1 cellular context compared by ENCODE assay signal in genomic region chr15:41795996-41796395, GRCh38.
TF ChIP-seq lines count a peak whose summit lies in the region.

No MANE protein-coding gene starts in this region.

TF ChIP-seq in HepG2, 621 proteins besides CTCF, POLR2A, EP300 and RAD21:
- TF ChIP-seq ZFX (CRISPR knock-in tag; IDR thresholded peaks at IDR 0.05; ENCODE audit: low read depth) (no peak; the same call in 1 of the 2 replicates), ZNF605 (CRISPR knock-in tag; IDR thresholded peaks at IDR 0.05) (no peak), PAXIP1 (CRISPR knock-in tag; conservative IDR thresholded peaks at IDR 0.05) (0 out of 2 replicates have a peak, but pooled peaks have one; percentile 46), MAFF (IDR thresholded peaks at IDR 0.05; ENCODE audit: low read depth, low read length) (peak; percentile 97), MAFK (conservative IDR thresholded peaks at IDR 0.05 in 1 of 2, IDR thresholded peaks at IDR 0.05 in 1 of 2; ENCODE audit: low read length in 2 of 2) (peak; percentile 98), ZNF414 (CRISPR knock-in tag; IDR thresholded peaks at IDR 0.05) (no peak), HOXA9 (CRISPR knock-in tag; IDR thresholded peaks at IDR 0.05; ENCODE audit: borderline replicate concordance) (no peak), MAFG (CRISPR knock-in tag; IDR thresholded peaks at IDR 0.05) (peak; percentile 87)
